ENCODE assay signal across 16 cellular contexts in the genomic region with DNA sequence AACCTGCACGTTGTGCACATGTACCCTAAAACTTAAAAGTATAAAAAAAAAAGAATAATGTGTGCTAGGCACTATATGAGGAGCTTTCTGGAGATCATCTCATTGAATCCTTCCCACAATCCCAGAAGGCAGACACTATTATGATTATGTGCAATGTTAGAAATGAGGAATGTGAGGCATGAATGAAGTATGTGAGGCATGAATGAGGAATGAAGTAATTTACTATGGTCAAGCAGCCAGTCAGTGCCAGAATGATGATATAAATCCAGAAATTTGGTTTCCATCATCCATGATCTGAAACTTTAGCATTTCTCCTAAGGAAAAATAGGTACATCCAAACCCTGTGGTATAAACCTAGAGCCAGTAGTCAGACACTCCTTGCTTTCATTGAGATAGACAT. TPM values are rescaled to one million over a fixed set of nuclear protein-coding genes. Genes with fewer than 3 reads are reported as not detected.
A peak's percentile ranks its signal among the peaks of the same experiment; 100 is the strongest.
DNase-seq lines count a peak whose midpoint lies in the region; ATAC-seq and TF ChIP-seq lines count a peak whose summit lies in the region.
"Had no signal": no experiment of that assay in that cellular context is flagged by ENCODE, and none has a peak within 500 bp of the region (broad histone marks: within the 10 kb centered on the region; RNA-seq: fewer than 3 reads in every experiment).

No MANE protein-coding gene starts in this region.

- H3K27me3 ChIP-seq in BJ (ENCODE audit: control insufficient read depth, insufficient read depth, low read length): no peaks in the 10 kb centered on the region
- H3K27me3 ChIP-seq: heart left ventricle had no signal

- H3K36me3 ChIP-seq in BJ (ENCODE audit: control insufficient read depth, insufficient read depth, low read length): no peaks in the 10 kb centered on the region
- H3K36me3 ChIP-seq: heart left ventricle, WERI-Rb-1 had no signal

- POLR2A ChIA-PET in BJ (lab: Charles Lee): no interaction called here

- no peak for TF ChIP-seq EP300 in Ishikawa (IDR thresholded peaks at IDR 0.05; ENCODE audit: borderline replicate concordance)

- no peak for TF ChIP-seq RAD21 in Ishikawa (IDR thresholded peaks at IDR 0.05; ENCODE audit: low read depth)

- no peak overlapping the region for H3K4me3 ChIP-seq in BJ (ENCODE audit: low read depth, low read length)
- H3K4me3 ChIP-seq: heart left ventricle had no signal

- CTCF ChIA-PET in BJ (lab: Yijun Ruan, JAX): no interaction called here

- no peak for ATAC-seq in HG03457 (IDR thresholded peaks at IDR 0.05; ENCODE audit: unreplicated experiment)
- no peak for ATAC-seq in HG02759 (IDR thresholded peaks at IDR 0.05; ENCODE audit: unreplicated experiment)
- no peak for ATAC-seq in GM21423 (IDR thresholded peaks at IDR 0.05; ENCODE audit: unreplicated experiment)
- ATAC-seq: activated CD8-positive, alpha-beta T cell treated with anti-CD3 and anti-CD28 coated beads for 36 hours; heart left ventricle had no signal

- DNase-seq in BJ (ENCODE audit: low read depth): peak; percentile 49
- DNase-seq in dedifferentiated amniotic fluid mesenchymal stem cell (ENCODE audit: extremely low spot score): peak; percentile 78
- peak; percentile 55 for DNase-seq in non-pigmented ciliary epithelial cell (ENCODE audit: low read depth)
- no peak for DNase-seq in NCI-H2081 treated with DMSO at 0.1 percent for 48 hours (lab: John Stamatoyannopoulos, UW)
- DNase-seq: activated CD8-positive, alpha-beta T cell treated with anti-CD3 and anti-CD28 coated beads for 36 hours; activated naive CD8-positive, alpha-beta T cell treated with anti-CD3 and anti-CD28 coated beads for 36 hours; cortex of kidney; heart left ventricle; islet precursor cell; NCI-H1105 treated with DMSO at 0.1 percent for 48 hours; stimulated activated CD4-positive, alpha-beta T cell treated with anti-CD3 and anti-CD28 coated beads, Interleukin-4, amount 100 ng/mL, for 4 hours; WERI-Rb-1 had no signal

- TF ChIP-seq CTCF in BJ (IDR thresholded peaks at IDR 0.05; ENCODE audit: insufficient read depth, low read depth, low read length): no peak

TF ChIP-seq in Ishikawa, 13 proteins besides CTCF, POLR2A, EP300 and RAD21:
- TF ChIP-seq FOXM1 (IDR thresholded peaks at IDR 0.05; ENCODE audit: borderline replicate concordance, low read depth): no peak
- TF ChIP-seq TEAD4 (IDR thresholded peaks at IDR 0.05): peak; percentile 35; the same call in 1 of the 2 replicates
TF ChIP-seq in Ishikawa: peak in this region for 1.

RNA-seq across cellular contexts. Expression of gene CCDC148, which starts 42.0 kb away (rescaled TPM):
- polyA plus RNA-seq in BJ (2011; rRNA removed): 0.67 and 0.75 TPM in 2 replicates
- 2.7 and 3.2 TPM in 2 replicates for polyA minus RNA-seq in BJ (2011; rRNA and poly(A)+ RNA removed)

RNA-seq across cellular contexts. Expression of gene PKP4, which starts 42.2 kb away (rescaled TPM):
- polyA plus RNA-seq in BJ (2011; rRNA removed): 47.0 and 48.4 TPM in 2 replicates
- polyA minus RNA-seq in BJ (2011; rRNA and poly(A)+ RNA removed): 83.7 and 101 TPM in 2 replicates
